ENCODE assay signal across 8 cellular contexts in genomic region chr1:201461193-201461657, GRCh38. TPM values are rescaled to one million over a fixed set of nuclear protein-coding genes. Genes with fewer than 3 reads are reported as not detected.
DNase-seq lines count a peak whose midpoint lies in the region; ATAC-seq lines count a peak whose summit lies in the region.

No MANE protein-coding gene starts in this region.

- peak; percentile 76 for DNase-seq in AG08396 (ENCODE audit: low spot score)
- peak; percentile 9 for DNase-seq in NCI-H774 (lab: John Stamatoyannopoulos, UW)
- peak; percentile 41 for DNase-seq in epidermal melanocyte (ENCODE audit: insufficient read length, low spot score)
- DNase-seq in myocyte (ENCODE audit: low read depth) = peak; percentile 96
- DNase-seq in activated CD4-positive, alpha-beta T cell treated with anti-CD3 and anti-CD28 coated beads for 48 hours = no peak

- no peak for ATAC-seq in GM21381 (IDR thresholded peaks at IDR 0.05; ENCODE audit: unreplicated experiment)
- no peak for ATAC-seq in HG03342 (IDR thresholded peaks at IDR 0.05; ENCODE audit: unreplicated experiment)
- ATAC-seq in HG03039 (IDR thresholded peaks at IDR 0.05; ENCODE audit: unreplicated experiment) = no peak

RNA-seq across cellular contexts. Expression of gene PHLDA3, which starts 7.8 kb away (rescaled TPM):
- total RNA-seq in myocyte = 267 and 319 TPM in 2 replicates
- polyA plus RNA-seq in myocyte (2012) = 271 TPM

RNA-seq across cellular contexts. Expression of gene TNNI1, which starts 39.7 kb away (rescaled TPM):
- total RNA-seq in myocyte = 9,118 and 11,163 TPM in 2 replicates
- 4,992 TPM for polyA plus RNA-seq in myocyte (2012)

RNA-seq across cellular contexts. Expression of gene CSRP1, which starts 45.7 kb away (rescaled TPM):
- total RNA-seq in myocyte = 184 and 198 TPM in 2 replicates
- 472 TPM for polyA plus RNA-seq in myocyte (2012)
